Comparison of ENCODE assay signal across 25 cellular contexts in the genomic region with DNA sequence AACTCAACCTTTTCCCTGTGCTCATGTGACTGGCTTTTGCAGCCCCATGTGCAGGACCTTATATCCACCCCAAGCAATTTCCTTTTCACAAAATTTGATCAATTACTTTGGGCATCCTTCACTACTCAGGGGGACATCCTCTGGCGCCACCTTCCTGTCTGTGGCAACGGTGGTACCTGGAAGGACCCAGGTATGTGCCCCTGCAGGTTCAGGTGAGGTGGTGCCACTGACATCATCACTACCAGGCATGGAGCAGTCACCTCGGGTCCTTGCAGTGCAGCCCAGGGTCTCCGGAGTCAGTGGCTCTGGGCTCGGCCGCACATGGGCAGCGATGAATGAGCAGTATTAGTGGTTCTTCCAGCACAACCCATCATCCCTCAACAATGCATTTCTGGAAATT. TPM values are rescaled to one million over a fixed set of nuclear protein-coding genes. Genes with fewer than 3 reads are reported as not detected.
DNase-seq lines count a peak whose midpoint lies in the region; ATAC-seq and TF ChIP-seq lines count a peak whose summit lies in the region.
"Had no signal": no experiment of that assay in that cellular context is flagged by ENCODE, and none has a peak within 500 bp of the region (broad histone marks: within the 10 kb centered on the region; RNA-seq: fewer than 3 reads in every experiment).

No MANE protein-coding gene starts in this region.

- peak; percentile 7 for DNase-seq in activated CD4-positive, alpha-beta T cell treated with anti-CD3 and anti-CD28 coated beads for 48 hours
- no peak for DNase-seq in activated CD4-positive, alpha-beta T cell treated with anti-CD3 and anti-CD28 coated beads, Interleukin-2, amount 50 U/mL, for 4 hours
- DNase-seq in NCI-H1105 (lab: John Stamatoyannopoulos, UW) (peak; percentile 53), endodermal cell (peak; percentile 83), sciatic nerve (ENCODE audit: low spot score) (peak; percentile 33), CD1c-positive myeloid dendritic cell (ENCODE audit: extremely low spot score) (no peak), NCI-H446 treated with DMSO at 0.1 percent for 48 hours (lab: John Stamatoyannopoulos, UW) (no peak), NCI-H1048 (lab: John Stamatoyannopoulos, UW) (no peak)
- DNase-seq: activated effector memory CD4-positive, alpha-beta T cell treated with anti-CD3 and anti-CD28 coated beads, Interleukin-2, amount 50 U/mL, for 16 hours; adrenal gland; brain microvascular endothelial cell; effector CD8-positive, alpha-beta T cell; foreskin melanocyte; islet precursor cell; lower lobe of right lung; NCI-H2171 treated with DMSO at 0.1 percent for 48 hours; small intestine; stimulated activated naive B cell treated with anti-CD40 and anti-IgM and Interleukin-4, amounts not matched to agents 10 μg/mL and 1 μg/mL and 100 μg/mL, for 72 hours; uterus had no signal

- H3K36me3 Mint-ChIP-seq in endodermal cell (ENCODE audit: low read depth): no peaks in the 10 kb centered on the region
- H3K36me3 Mint-ChIP-seq: stimulated activated naive B cell treated with anti-CD40 and anti-IgM and Interleukin-4, amounts not matched to agents 10 μg/mL and 1 μg/mL and 100 μg/mL, for 72 hours had no signal

- no peak overlapping the region for H3K27ac ChIP-seq in endodermal cell (ENCODE audit: low read depth, low read length)
- H3K27ac ChIP-seq: adrenal gland, brain microvascular endothelial cell, C4-2B, hepatocyte, lower lobe of right lung, uterus had no signal

- no peak overlapping the region for H3K27ac Mint-ChIP-seq in endodermal cell
- H3K27ac Mint-ChIP-seq: stimulated activated naive B cell treated with anti-CD40 and anti-IgM and Interleukin-4, amounts not matched to agents 10 μg/mL and 1 μg/mL and 100 μg/mL, for 72 hours had no signal

- H3K4me3 Mint-ChIP-seq in endodermal cell: no peak overlapping the region
- H3K4me3 Mint-ChIP-seq: stimulated activated naive B cell treated with anti-CD40 and anti-IgM and Interleukin-4, amounts not matched to agents 10 μg/mL and 1 μg/mL and 100 μg/mL, for 72 hours had no signal

- no peak for ATAC-seq in sciatic nerve
- ATAC-seq: esophagus mucosa; lower lobe of right lung; Panc1; stimulated activated naive B cell treated with anti-CD40 and anti-IgM and Interleukin-4, amounts not matched to agents 10 μg/mL and 1 μg/mL and 100 μg/mL, for 72 hours had no signal

- no peaks in the 10 kb centered on the region for H3K27me3 Mint-ChIP-seq in endodermal cell (ENCODE audit: insufficient read depth)
- H3K27me3 Mint-ChIP-seq: stimulated activated naive B cell treated with anti-CD40 and anti-IgM and Interleukin-4, amounts not matched to agents 10 μg/mL and 1 μg/mL and 100 μg/mL, for 72 hours had no signal

- no peaks in the 10 kb centered on the region for H3K36me3 ChIP-seq in endodermal cell (ENCODE audit: control insufficient read depth, insufficient read depth, low read length)
- H3K36me3 ChIP-seq: adrenal gland, brain microvascular endothelial cell, lower lobe of right lung, uterus had no signal

- no peaks in the 10 kb centered on the region for H3K27me3 ChIP-seq in endodermal cell (ENCODE audit: control insufficient read depth, insufficient read depth, low read length, poor library complexity, severe bottlenecking)
- H3K27me3 ChIP-seq: adrenal gland, brain microvascular endothelial cell, hepatocyte, uterus had no signal

- no peak overlapping the region for H3K4me3 ChIP-seq in endodermal cell (ENCODE audit: low read length)
- H3K4me3 ChIP-seq: adrenal gland, hepatocyte, lower lobe of right lung, uterus had no signal

- H3K9me3 ChIP-seq in endodermal cell (ENCODE audit: control insufficient read depth, low read length): no peaks in the 10 kb centered on the region
- H3K9me3 ChIP-seq: adrenal gland, lower lobe of right lung, uterus had no signal

- no peak overlapping the region for H3K9ac ChIP-seq in endodermal cell (ENCODE audit: extremely low read depth, low read length, poor library complexity, severe bottlenecking)

- H3K4me1 Mint-ChIP-seq in endodermal cell: no peaks in the 10 kb centered on the region
- H3K4me1 Mint-ChIP-seq: stimulated activated naive B cell treated with anti-CD40 and anti-IgM and Interleukin-4, amounts not matched to agents 10 μg/mL and 1 μg/mL and 100 μg/mL, for 72 hours had no signal

- WGBS in endodermal cell (ENCODE audit: insufficient coverage in 1 of 2, insufficient read length in 1 of 2), 2 experiments: 78 to 93% methylated on average over 3 to 7 of the region's 7 CpGs

- intact Hi-C loops in sciatic nerve (cut with DNase I): no loop called here

- no peaks in the 10 kb centered on the region for H3K4me1 ChIP-seq in endodermal cell (ENCODE audit: control insufficient read depth, insufficient read depth, low read length)
- H3K4me1 ChIP-seq: adrenal gland, lower lobe of right lung, uterus had no signal

- peak; percentile 76 for TF ChIP-seq CTCF in endodermal cell (conservative IDR thresholded peaks at IDR 0.05)

- no peaks in the 10 kb centered on the region for H3K9me3 Mint-ChIP-seq in endodermal cell

RNA-seq across cellular contexts. Expression of gene B3GAT1, which starts 37.7 kb away (rescaled TPM):
- 10 to 100 TPM; 20.6 to 29.5 TPM for total RNA-seq in endodermal cell
- polyA plus RNA-seq in endodermal cell (2013, experiment 1 of 2): 28.8 TPM
- polyA plus RNA-seq in endodermal cell (2013, experiment 2 of 2): 26.2 TPM
- total RNA-seq in sciatic nerve: 23.3 TPM
- total RNA-seq: pulmonary artery endothelial cell had no signal
- polyA plus RNA-seq: AG04450 had no signal

Comparison
In these comparisons a context has a peak if more than half of its experiments do, and no peak if none do; other contexts are left out.
1. DNase-seq: peak in activated CD4-positive, alpha-beta T cell treated with anti-CD3 and anti-CD28 coated beads for 48 hours (single experiment), NCI-H1105 (single experiment), endodermal cell (single experiment) and sciatic nerve (single experiment); none in activated CD4-positive, alpha-beta T cell treated with anti-CD3 and anti-CD28 coated beads, Interleukin-2, amount 50 U/mL, for 4 hours (0 of 2), CD1c-positive myeloid dendritic cell (single experiment), NCI-H446 treated with DMSO at 0.1 percent for 48 hours (single experiment) and NCI-H1048 (single experiment).